10 cellular contexts compared by ENCODE assay signal in the genomic region with DNA sequence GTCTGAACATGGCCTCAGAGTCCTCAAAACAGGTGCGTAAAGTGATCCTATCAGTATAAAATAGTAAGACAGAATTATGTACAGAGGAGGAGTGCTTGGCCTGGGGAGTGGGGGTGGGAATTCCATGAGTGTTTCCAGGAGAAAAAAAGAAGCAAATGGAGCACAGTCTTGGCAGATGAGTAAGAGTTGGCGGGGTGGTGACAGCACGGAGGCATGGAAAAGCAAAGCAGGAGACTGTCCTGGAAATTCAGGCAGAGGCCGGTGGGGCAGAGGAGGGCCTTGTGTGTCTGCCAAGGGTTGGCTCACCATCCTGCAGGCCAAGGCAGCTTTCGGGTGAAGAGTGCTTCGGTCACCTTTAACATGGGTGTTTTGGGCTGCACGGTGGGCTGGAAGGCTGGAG.
DNase-seq lines count a peak whose midpoint lies in the region; ATAC-seq and TF ChIP-seq lines count a peak whose summit lies in the region.
"Had no signal": no experiment of that assay in that cellular context is flagged by ENCODE, and none has a peak within 500 bp of the region (broad histone marks: within the 10 kb centered on the region; RNA-seq: fewer than 3 reads in every experiment).

No MANE protein-coding gene starts in this region.

- intact Hi-C loops in left lung (cut with DNase I), result no loop called here

- no peaks in the 10 kb centered on the region for H3K27me3 ChIP-seq in left lung
- H3K27me3 ChIP-seq: pancreas had no signal

- H3K9me3 ChIP-seq in left lung, result no peaks in the 10 kb centered on the region
- H3K9me3 ChIP-seq: pancreas had no signal

- TF ChIP-seq CTCF in coronary artery (IDR thresholded peaks at IDR 0.05) (no peak), left lung (IDR thresholded peaks at IDR 0.05) (no peak)

- H3K4me1 ChIP-seq in left lung, result peaks cover 0 to 18% of the 10 kb centered on the region in 2 donors
- H3K4me1 ChIP-seq: pancreas had no signal

- no peaks in the 10 kb centered on the region for H3K36me3 ChIP-seq in left lung
- H3K36me3 ChIP-seq: pancreas had no signal

- H3K27ac ChIP-seq in coronary artery (peak overlapping the region; percentile 81 to 92), left lung (no peak overlapping the region)
- H3K27ac ChIP-seq: pancreas had no signal

- peak; percentile 75 for DNase-seq in HS-27A (ENCODE audit: low read depth)
- peak; percentile 89 for DNase-seq in coronary artery (ENCODE audit: low spot score)
- peak in 1 of 2 donors; percentile 43 for DNase-seq in left lung
- peak; percentile 33 for DNase-seq in superior temporal gyrus (ENCODE audit: extremely low spot score)
- DNase-seq in cortex of kidney (lab: John Stamatoyannopoulos, UW), result no peak
- no peak for DNase-seq in MV-4-11 (lab: John Stamatoyannopoulos, UW)
- DNase-seq in activated CD4-positive, CD25-positive, alpha-beta regulatory T cell (lab: John Stamatoyannopoulos, UW), result no peak
- DNase-seq: DND-41, pancreas had no signal

- ATAC-seq in left lung, result peak; percentile 6
- no peak for ATAC-seq in HG02870 (IDR thresholded peaks at IDR 0.05; ENCODE audit: unreplicated experiment)

- H3K4me3 ChIP-seq in coronary artery, result no peak overlapping the region
- H3K4me3 ChIP-seq in left lung, result no peak overlapping the region
- H3K4me3 ChIP-seq: pancreas had no signal

Comparison
In these comparisons a context has a peak if more than half of its experiments do, and no peak if none do; other contexts are left out.
1. DNase-seq: peak in HS-27A (single experiment), coronary artery (single experiment) and superior temporal gyrus (single experiment); none in cortex of kidney (single experiment), MV-4-11 (single experiment) and activated CD4-positive, CD25-positive, alpha-beta regulatory T cell (0 of 4).
2. H3K27ac ChIP-seq: peak in coronary artery (2 of 2); none in left lung (0 of 2).